In the genomic region with DNA sequence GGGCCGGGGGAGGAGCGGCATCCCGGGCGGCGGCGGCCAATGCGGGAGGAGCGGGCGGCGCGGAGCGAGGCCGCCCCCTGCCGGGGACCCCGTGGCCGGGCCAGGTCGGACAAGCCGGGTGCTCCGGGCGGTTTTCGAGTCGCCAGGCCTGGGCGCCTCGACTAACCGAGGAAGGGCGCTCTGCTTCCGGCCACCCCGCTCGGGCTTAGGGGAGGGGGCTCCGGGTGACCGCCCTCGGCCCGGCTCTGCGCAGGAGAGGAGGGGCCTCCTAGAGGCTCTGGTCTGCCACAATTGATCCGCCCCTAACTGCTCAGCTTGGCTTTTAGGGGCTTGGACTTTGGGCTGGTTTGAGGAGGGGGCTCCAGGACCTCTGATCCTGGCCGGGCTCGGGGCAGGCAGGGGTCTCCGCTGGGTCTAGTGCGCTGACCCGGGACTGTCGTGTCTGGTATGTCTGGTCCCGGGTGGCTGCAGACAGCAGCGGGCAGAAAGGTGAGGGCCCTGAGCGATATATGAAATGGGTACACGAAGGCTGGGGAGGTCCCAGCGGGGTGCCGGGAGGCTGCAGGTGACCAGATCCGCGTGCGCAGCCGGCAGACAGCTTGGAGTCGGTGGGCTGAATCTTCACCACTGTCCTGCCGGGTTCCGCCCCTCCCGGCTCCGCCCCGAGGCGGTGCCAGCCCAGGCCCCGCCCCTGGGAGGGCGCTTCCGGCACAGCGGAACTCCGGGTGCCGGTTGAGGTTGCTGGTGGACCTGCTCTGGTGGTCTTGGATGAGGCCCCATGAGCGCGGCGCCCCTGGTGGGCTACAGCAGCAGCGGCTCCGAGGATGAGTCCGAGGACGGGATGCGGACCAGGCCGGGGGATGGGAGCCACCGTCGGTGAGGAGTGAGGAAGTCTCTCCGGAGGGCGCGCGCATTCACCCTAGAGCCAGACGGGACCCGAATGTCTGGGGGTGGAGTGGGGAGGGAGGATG, we compare ENCODE assay signal across 1 cellular context.
TF ChIP-seq lines count a peak whose summit lies in the region.

A gene with protein sequence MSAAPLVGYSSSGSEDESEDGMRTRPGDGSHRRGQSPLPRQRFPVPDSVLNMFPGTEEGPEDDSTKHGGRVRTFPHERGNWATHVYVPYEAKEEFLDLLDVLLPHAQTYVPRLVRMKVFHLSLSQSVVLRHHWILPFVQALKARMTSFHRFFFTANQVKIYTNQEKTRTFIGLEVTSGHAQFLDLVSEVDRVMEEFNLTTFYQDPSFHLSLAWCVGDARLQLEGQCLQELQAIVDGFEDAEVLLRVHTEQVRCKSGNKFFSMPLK (plus strand): TSS at position 702 of the 971 bp plus-strand sequence. CDS start 77 bp downstream, at position 779.

TF ChIP-seq in HepG2, 621 proteins besides CTCF, POLR2A, EP300 and RAD21 (continued from another document and continues in another):
- TF ChIP-seq, protein P1, sequence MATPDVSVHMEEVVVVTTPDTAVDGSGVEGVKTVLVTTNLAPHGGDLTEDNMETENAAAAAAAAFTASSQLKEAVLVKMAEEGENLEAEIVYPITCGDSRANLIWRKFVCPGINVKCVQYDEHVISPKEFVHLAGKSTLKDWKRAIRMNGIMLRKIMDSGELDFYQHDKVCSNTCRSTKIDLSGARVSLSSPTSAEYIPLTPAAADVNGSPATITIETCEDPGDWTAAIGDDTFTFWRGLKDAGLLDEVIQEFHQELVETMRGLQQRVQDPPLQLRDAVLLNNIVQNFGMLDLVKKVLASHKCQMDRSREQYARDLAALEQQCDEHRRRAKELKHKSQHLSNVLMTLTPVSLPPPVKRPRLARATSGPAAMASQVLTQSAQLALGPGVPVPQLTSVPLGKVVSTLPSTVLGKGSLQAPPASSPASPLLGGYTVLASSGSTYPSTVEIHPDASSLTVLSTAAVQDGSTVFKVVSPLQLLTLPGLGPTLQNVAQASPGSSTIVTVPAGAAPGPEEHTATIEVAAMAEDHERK (CRISPR knock-in tag; IDR thresholded peaks at IDR 0.05; ENCODE audit: low read depth) = no peak
- TF ChIP-seq, protein P2, sequence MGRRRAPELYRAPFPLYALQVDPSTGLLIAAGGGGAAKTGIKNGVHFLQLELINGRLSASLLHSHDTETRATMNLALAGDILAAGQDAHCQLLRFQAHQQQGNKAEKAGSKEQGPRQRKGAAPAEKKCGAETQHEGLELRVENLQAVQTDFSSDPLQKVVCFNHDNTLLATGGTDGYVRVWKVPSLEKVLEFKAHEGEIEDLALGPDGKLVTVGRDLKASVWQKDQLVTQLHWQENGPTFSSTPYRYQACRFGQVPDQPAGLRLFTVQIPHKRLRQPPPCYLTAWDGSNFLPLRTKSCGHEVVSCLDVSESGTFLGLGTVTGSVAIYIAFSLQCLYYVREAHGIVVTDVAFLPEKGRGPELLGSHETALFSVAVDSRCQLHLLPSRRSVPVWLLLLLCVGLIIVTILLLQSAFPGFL (CRISPR knock-in tag; IDR thresholded peaks at IDR 0.05) = no peak
- TF ChIP-seq DNMT1 (CRISPR knock-in tag; IDR thresholded peaks at IDR 0.05) = peak; percentile 24; the same call in 1 of the 2 replicates
- peak; percentile 25; the same call in 1 of the 2 replicates for TF ChIP-seq ZNF329 (CRISPR knock-in tag; IDR thresholded peaks at IDR 0.05; ENCODE audit: low read depth)
- TF ChIP-seq AGO2 (optimal IDR thresholded peaks at IDR 0.05; ENCODE audit: low read depth, low read length) = peak; percentile 49
- no peak for TF ChIP-seq HMG20B (CRISPR knock-in tag; conservative IDR thresholded peaks at IDR 0.05)
- no peak for TF ChIP-seq CCAR2 (optimal IDR thresholded peaks at IDR 0.05; ENCODE audit: low read depth, low read length)
- no peak for TF ChIP-seq CENPX (CRISPR knock-in tag; IDR thresholded peaks at IDR 0.05)
- no peak for TF ChIP-seq ZNF678 (CRISPR knock-in tag; IDR thresholded peaks at IDR 0.05)
- peak; percentile 18; the same call in 1 of the 2 replicates for TF ChIP-seq ZBTB42 (CRISPR knock-in tag; IDR thresholded peaks at IDR 0.05)
- TF ChIP-seq ZNF33B (CRISPR knock-in tag; IDR thresholded peaks at IDR 0.05) = peak; percentile 27; the same call in 1 of the 2 replicates
- TF ChIP-seq, protein P3, sequence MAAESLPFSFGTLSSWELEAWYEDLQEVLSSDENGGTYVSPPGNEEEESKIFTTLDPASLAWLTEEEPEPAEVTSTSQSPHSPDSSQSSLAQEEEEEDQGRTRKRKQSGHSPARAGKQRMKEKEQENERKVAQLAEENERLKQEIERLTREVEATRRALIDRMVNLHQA (CRISPR knock-in tag; IDR thresholded peaks at IDR 0.05) = no peak
- TF ChIP-seq CC2D1A (CRISPR knock-in tag; IDR thresholded peaks at IDR 0.05) = 0 out of 2 replicates have a peak, but pooled peaks have one; percentile 49
- TF ChIP-seq, protein P4, sequence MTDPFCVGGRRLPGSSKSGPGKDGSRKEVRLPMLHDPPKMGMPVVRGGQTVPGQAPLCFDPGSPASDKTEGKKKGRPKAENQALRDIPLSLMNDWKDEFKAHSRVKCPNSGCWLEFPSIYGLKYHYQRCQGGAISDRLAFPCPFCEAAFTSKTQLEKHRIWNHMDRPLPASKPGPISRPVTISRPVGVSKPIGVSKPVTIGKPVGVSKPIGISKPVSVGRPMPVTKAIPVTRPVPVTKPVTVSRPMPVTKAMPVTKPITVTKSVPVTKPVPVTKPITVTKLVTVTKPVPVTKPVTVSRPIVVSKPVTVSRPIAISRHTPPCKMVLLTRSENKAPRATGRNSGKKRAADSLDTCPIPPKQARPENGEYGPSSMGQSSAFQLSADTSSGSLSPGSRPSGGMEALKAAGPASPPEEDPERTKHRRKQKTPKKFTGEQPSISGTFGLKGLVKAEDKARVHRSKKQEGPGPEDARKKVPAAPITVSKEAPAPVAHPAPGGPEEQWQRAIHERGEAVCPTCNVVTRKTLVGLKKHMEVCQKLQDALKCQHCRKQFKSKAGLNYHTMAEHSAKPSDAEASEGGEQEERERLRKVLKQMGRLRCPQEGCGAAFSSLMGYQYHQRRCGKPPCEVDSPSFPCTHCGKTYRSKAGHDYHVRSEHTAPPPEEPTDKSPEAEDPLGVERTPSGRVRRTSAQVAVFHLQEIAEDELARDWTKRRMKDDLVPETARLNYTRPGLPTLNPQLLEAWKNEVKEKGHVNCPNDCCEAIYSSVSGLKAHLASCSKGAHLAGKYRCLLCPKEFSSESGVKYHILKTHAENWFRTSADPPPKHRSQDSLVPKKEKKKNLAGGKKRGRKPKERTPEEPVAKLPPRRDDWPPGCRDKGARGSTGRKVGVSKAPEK (CRISPR knock-in tag; IDR thresholded peaks at IDR 0.05; ENCODE audit: borderline replicate concordance) = peak; percentile 58; the same call in 1 of the 2 replicates
- TF ChIP-seq, protein P5, sequence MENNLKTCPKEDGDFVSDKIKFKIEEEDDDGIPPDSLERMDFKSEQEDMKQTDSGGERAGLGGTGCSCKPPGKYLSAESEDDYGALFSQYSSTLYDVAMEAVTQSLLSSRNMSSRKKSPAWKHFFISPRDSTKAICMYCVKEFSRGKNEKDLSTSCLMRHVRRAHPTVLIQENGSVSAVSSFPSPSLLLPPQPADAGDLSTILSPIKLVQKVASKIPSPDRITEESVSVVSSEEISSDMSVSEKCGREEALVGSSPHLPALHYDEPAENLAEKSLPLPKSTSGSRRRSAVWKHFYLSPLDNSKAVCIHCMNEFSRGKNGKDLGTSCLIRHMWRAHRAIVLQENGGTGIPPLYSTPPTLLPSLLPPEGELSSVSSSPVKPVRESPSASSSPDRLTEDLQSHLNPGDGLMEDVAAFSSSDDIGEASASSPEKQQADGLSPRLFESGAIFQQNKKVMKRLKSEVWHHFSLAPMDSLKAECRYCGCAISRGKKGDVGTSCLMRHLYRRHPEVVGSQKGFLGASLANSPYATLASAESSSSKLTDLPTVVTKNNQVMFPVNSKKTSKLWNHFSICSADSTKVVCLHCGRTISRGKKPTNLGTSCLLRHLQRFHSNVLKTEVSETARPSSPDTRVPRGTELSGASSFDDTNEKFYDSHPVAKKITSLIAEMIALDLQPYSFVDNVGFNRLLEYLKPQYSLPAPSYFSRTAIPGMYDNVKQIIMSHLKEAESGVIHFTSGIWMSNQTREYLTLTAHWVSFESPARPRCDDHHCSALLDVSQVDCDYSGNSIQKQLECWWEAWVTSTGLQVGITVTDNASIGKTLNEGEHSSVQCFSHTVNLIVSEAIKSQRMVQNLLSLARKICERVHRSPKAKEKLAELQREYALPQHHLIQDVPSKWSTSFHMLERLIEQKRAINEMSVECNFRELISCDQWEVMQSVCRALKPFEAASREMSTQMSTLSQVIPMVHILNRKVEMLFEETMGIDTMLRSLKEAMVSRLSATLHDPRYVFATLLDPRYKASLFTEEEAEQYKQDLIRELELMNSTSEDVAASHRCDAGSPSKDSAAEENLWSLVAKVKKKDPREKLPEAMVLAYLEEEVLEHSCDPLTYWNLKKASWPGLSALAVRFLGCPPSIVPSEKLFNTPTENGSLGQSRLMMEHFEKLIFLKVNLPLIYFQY (CRISPR knock-in tag; IDR thresholded peaks at IDR 0.05; ENCODE audit: borderline replicate concordance) = peak; percentile 36; the same call in 1 of the 2 replicates
- no peak for TF ChIP-seq XBP1 (CRISPR knock-in tag; IDR thresholded peaks at IDR 0.05)
- TF ChIP-seq, protein P6, sequence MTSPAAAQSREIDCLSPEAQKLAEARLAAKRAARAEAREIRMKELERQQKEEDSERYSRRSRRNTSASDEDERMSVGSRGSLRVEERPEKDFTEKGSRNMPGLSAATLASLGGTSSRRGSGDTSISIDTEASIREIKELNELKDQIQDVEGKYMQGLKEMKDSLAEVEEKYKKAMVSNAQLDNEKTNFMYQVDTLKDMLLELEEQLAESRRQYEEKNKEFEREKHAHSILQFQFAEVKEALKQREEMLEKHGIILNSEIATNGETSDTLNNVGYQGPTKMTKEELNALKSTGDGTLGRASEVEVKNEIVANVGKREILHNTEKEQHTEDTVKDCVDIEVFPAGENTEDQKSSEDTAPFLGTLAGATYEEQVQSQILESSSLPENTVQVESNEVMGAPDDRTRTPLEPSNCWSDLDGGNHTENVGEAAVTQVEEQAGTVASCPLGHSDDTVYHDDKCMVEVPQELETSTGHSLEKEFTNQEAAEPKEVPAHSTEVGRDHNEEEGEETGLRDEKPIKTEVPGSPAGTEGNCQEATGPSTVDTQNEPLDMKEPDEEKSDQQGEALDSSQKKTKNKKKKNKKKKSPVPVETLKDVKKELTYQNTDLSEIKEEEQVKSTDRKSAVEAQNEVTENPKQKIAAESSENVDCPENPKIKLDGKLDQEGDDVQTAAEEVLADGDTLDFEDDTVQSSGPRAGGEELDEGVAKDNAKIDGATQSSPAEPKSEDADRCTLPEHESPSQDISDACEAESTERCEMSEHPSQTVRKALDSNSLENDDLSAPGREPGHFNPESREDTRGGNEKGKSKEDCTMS (CRISPR knock-in tag; conservative IDR thresholded peaks at IDR 0.05) = no peak
- 0 out of 2 replicates have a peak, but pooled peaks have one; percentile 34 for TF ChIP-seq HNRNPL (IDR thresholded peaks at IDR 0.05; ENCODE audit: low read depth, low read length)
- TF ChIP-seq, protein P7, sequence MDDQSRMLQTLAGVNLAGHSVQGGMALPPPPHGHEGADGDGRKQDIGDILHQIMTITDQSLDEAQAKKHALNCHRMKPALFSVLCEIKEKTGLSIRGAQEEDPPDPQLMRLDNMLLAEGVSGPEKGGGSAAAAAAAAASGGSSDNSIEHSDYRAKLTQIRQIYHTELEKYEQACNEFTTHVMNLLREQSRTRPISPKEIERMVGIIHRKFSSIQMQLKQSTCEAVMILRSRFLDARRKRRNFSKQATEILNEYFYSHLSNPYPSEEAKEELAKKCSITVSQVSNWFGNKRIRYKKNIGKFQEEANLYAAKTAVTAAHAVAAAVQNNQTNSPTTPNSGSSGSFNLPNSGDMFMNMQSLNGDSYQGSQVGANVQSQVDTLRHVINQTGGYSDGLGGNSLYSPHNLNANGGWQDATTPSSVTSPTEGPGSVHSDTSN (CRISPR knock-in tag; IDR thresholded peaks at IDR 0.05; ENCODE audit: borderline replicate concordance) = 0 out of 2 replicates have a peak, but pooled peaks have one; percentile 64
- no peak for TF ChIP-seq ZSCAN29 (CRISPR knock-in tag; conservative IDR thresholded peaks at IDR 0.05)
- TF ChIP-seq SP2 (CRISPR knock-in tag; IDR thresholded peaks at IDR 0.05) = peak; percentile 66
- TF ChIP-seq GATAD2A (CRISPR knock-in tag; IDR thresholded peaks at IDR 0.05) = peak; percentile 57; the same call in 1 of the 2 replicates
- no peak for TF ChIP-seq ETV6 (CRISPR knock-in tag; conservative IDR thresholded peaks at IDR 0.05)
- no peak for TF ChIP-seq IRX3 (CRISPR knock-in tag; IDR thresholded peaks at IDR 0.05; ENCODE audit: borderline replicate concordance, low read depth)
- TF ChIP-seq MED13 (CRISPR knock-in tag; IDR thresholded peaks at IDR 0.05) = peak; percentile 38
- TF ChIP-seq NCOA2 (CRISPR knock-in tag; IDR thresholded peaks at IDR 0.05) = no peak
- TF ChIP-seq, protein P8, sequence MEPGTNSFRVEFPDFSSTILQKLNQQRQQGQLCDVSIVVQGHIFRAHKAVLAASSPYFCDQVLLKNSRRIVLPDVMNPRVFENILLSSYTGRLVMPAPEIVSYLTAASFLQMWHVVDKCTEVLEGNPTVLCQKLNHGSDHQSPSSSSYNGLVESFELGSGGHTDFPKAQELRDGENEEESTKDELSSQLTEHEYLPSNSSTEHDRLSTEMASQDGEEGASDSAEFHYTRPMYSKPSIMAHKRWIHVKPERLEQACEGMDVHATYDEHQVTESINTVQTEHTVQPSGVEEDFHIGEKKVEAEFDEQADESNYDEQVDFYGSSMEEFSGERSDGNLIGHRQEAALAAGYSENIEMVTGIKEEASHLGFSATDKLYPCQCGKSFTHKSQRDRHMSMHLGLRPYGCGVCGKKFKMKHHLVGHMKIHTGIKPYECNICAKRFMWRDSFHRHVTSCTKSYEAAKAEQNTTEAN (CRISPR knock-in tag; conservative IDR thresholded peaks at IDR 0.05) = 0 out of 2 replicates have a peak, but pooled peaks have one; percentile 33
- TF ChIP-seq PHF20 (CRISPR knock-in tag; IDR thresholded peaks at IDR 0.05) = peak; percentile 72
- no peak for TF ChIP-seq ATM (IDR thresholded peaks at IDR 0.05; ENCODE audit: borderline replicate concordance)
- TF ChIP-seq ZNF775 (CRISPR knock-in tag; IDR thresholded peaks at IDR 0.05; ENCODE audit: borderline replicate concordance) = no peak
- no peak for TF ChIP-seq DPF2 (CRISPR knock-in tag; IDR thresholded peaks at IDR 0.05; ENCODE audit: borderline replicate concordance, low read depth)
- TF ChIP-seq, protein P9, sequence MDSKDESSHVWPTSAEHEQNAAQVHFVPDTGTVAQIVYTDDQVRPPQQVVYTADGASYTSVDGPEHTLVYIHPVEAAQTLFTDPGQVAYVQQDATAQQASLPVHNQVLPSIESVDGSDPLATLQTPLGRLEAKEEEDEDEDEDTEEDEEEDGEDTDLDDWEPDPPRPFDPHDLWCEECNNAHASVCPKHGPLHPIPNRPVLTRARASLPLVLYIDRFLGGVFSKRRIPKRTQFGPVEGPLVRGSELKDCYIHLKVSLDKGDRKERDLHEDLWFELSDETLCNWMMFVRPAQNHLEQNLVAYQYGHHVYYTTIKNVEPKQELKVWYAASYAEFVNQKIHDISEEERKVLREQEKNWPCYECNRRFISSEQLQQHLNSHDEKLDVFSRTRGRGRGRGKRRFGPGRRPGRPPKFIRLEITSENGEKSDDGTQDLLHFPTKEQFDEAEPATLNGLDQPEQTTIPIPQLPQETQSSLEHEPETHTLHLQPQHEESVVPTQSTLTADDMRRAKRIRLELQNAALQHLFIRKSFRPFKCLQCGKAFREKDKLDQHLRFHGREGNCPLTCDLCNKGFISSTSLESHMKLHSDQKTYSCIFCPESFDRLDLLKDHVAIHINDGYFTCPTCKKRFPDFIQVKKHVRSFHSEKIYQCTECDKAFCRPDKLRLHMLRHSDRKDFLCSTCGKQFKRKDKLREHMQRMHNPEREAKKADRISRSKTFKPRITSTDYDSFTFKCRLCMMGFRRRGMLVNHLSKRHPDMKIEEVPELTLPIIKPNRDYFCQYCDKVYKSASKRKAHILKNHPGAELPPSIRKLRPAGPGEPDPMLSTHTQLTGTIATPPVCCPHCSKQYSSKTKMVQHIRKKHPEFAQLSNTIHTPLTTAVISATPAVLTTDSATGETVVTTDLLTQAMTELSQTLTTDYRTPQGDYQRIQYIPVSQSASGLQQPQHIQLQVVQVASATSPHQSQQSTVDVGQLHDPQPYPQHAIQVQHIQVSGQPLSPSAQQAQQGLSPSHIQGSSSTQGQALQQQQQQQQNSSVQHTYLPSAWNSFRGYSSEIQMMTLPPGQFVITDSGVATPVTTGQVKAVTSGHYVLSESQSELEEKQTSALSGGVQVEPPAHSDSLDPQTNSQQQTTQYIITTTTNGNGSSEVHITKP (CRISPR knock-in tag; IDR thresholded peaks at IDR 0.05; ENCODE audit: low read depth) = peak; percentile 42
